Comparison of ENCODE assay signal across 11 cellular contexts in genomic region chr11:79244175-79244804, GRCh38.
DNase-seq lines count a peak whose midpoint lies in the region; ATAC-seq and TF ChIP-seq lines count a peak whose summit lies in the region.
"Had no signal": no experiment of that assay in that cellular context is flagged by ENCODE, and none has a peak within 500 bp of the region (broad histone marks: within the 10 kb centered on the region; RNA-seq: fewer than 3 reads in every experiment).

No MANE protein-coding gene starts in this region.

- intact Hi-C loops in breast epithelium (cut with DNase I; ENCODE audit: low total_unique reads) = no loop called here
- intact Hi-C loops in activated T-helper 2 cell treated with anti-CD3 and anti-CD28 coated beads, Interferon-gamma antibody, Interleukin-2, Interleukin-4, amounts not matched to agents 10 μg/mL and 5 μg/mL and 100 μg/mL, durations not matched to agents 14 hours and 24 hours and 36 hours (cut with micrococcal nuclease) = no loop called here

- H3K27me3 ChIP-seq in breast epithelium (no peaks in the 10 kb centered on the region), subcutaneous abdominal adipose tissue (ENCODE audit: control insufficient read depth in 5 of 5, insufficient read depth in 4 of 5, low read length in 5 of 5) (no peaks in the 10 kb centered on the region)

- no peak for TF ChIP-seq CTCF in breast epithelium (IDR thresholded peaks at IDR 0.05)

- no peaks in the 10 kb centered on the region for H3K4me1 ChIP-seq in breast epithelium
- H3K4me1 ChIP-seq in subcutaneous abdominal adipose tissue (ENCODE audit: control insufficient read depth in 5 of 5, insufficient read depth in 5 of 5, low read length in 5 of 5) = peaks cover 4 to 29% (median 23%) of the 10 kb centered on the region in 5 donors

- H3K9me3 ChIP-seq in breast epithelium (no peaks in the 10 kb centered on the region), subcutaneous abdominal adipose tissue (ENCODE audit: control insufficient read depth in 5 of 5, low read length in 5 of 5) (no peaks in the 10 kb centered on the region)

- ATAC-seq in GM21528 (IDR thresholded peaks at IDR 0.05; ENCODE audit: low FRiP score, unreplicated experiment) (no peak), GM19324 (IDR thresholded peaks at IDR 0.05; ENCODE audit: low FRiP score, unreplicated experiment) (no peak)
- ATAC-seq: activated T-cell treated with anti-CD3 and anti-CD28 coated beads, Interleukin-2, amount 50 U/mL, for 72 hours had no signal

- peak overlapping the region; percentile 22 to 79 for H3K27ac ChIP-seq in breast epithelium
- peak overlapping the region; percentile 46 for H3K27ac ChIP-seq in subcutaneous abdominal adipose tissue (ENCODE audit: low read depth, low read length)

- no peaks in the 10 kb centered on the region for H3K36me3 ChIP-seq in breast epithelium
- no peaks in the 10 kb centered on the region for H3K36me3 ChIP-seq in subcutaneous abdominal adipose tissue (ENCODE audit: control insufficient read depth in 5 of 5, insufficient read depth in 5 of 5, low read length in 5 of 5)

- no peak overlapping the region for H3K27ac Mint-ChIP-seq in activated T-helper 2 cell treated with anti-CD3 and anti-CD28 coated beads, Interferon-gamma antibody, Interleukin-2, Interleukin-4, amounts not matched to agents 10 μg/mL and 5 μg/mL and 100 μg/mL, durations not matched to agents 14 hours and 24 hours and 36 hours
- H3K27ac Mint-ChIP-seq: activated T-cell treated with anti-CD3 and anti-CD28 coated beads, Interleukin-2, amount 50 U/mL, for 72 hours had no signal

- H3K4me3 ChIP-seq in breast epithelium (no peak overlapping the region), subcutaneous abdominal adipose tissue (ENCODE audit: low read depth in 1 of 5, low read length in 5 of 5) (peak overlapping the region in 1 of 5 donors; percentile 18)

- no peaks in the 10 kb centered on the region for H3K4me1 Mint-ChIP-seq in activated T-helper 2 cell treated with anti-CD3 and anti-CD28 coated beads, Interferon-gamma antibody, Interleukin-2, Interleukin-4, amounts not matched to agents 10 μg/mL and 5 μg/mL and 100 μg/mL, durations not matched to agents 14 hours and 24 hours and 36 hours (ENCODE audit: low read depth)

- H3K9me3 Mint-ChIP-seq in activated T-helper 2 cell treated with anti-CD3 and anti-CD28 coated beads, Interferon-gamma antibody, Interleukin-2, Interleukin-4, amounts not matched to agents 10 μg/mL and 5 μg/mL and 100 μg/mL, durations not matched to agents 14 hours and 24 hours and 36 hours = no peaks in the 10 kb centered on the region
- H3K9me3 Mint-ChIP-seq: activated T-cell treated with anti-CD3 and anti-CD28 coated beads, Interleukin-2, amount 50 U/mL, for 72 hours had no signal

- no peak overlapping the region for H3K4me3 Mint-ChIP-seq in activated T-helper 2 cell treated with anti-CD3 and anti-CD28 coated beads, Interferon-gamma antibody, Interleukin-2, Interleukin-4, amounts not matched to agents 10 μg/mL and 5 μg/mL and 100 μg/mL, durations not matched to agents 14 hours and 24 hours and 36 hours (ENCODE audit: low read depth)
- H3K4me3 Mint-ChIP-seq: activated T-cell treated with anti-CD3 and anti-CD28 coated beads, Interleukin-2, amount 50 U/mL, for 72 hours had no signal

- no peaks in the 10 kb centered on the region for H3K27me3 Mint-ChIP-seq in activated T-helper 2 cell treated with anti-CD3 and anti-CD28 coated beads, Interferon-gamma antibody, Interleukin-2, Interleukin-4, amounts not matched to agents 10 μg/mL and 5 μg/mL and 100 μg/mL, durations not matched to agents 14 hours and 24 hours and 36 hours (ENCODE audit: low read depth)

- H3K36me3 Mint-ChIP-seq in activated T-helper 2 cell treated with anti-CD3 and anti-CD28 coated beads, Interferon-gamma antibody, Interleukin-2, Interleukin-4, amounts not matched to agents 10 μg/mL and 5 μg/mL and 100 μg/mL, durations not matched to agents 14 hours and 24 hours and 36 hours (ENCODE audit: low read depth) = no peaks in the 10 kb centered on the region

- H3K9ac ChIP-seq in subcutaneous abdominal adipose tissue (ENCODE audit: low read length in 5 of 5) = peak overlapping the region in 1 of 5 donors; percentile 10

- no peak for TF ChIP-seq POLR2A in breast epithelium (IDR thresholded peaks at IDR 0.05)

- DNase-seq in HT1080 (ENCODE audit: low read depth) (peak; percentile 94), breast epithelium (ENCODE audit: low spot score in 2 of 2) (no peak), iris pigment epithelial cell (ENCODE audit: low read depth) (peak; percentile 94), UCSD-AML1 (lab: John Stamatoyannopoulos, UW; ENCODE audit: unreplicated experiment) (no peak)
- DNase-seq in activated T-helper 2 cell treated with anti-CD3 and anti-CD28 coated beads, Interferon-gamma antibody, Interleukin-2, Interleukin-4, amounts not matched to agents 10 μg/mL and 5 μg/mL and 100 μg/mL, durations not matched to agents 14 hours and 24 hours and 36 hours (ENCODE audit: low spot score) = no peak
- DNase-seq: activated T-cell treated with anti-CD3 and anti-CD28 coated beads, Interleukin-2, amount 50 U/mL, for 72 hours; head of caudate nucleus; NCI-H345 had no signal

Comparison
In these comparisons a context has a peak if more than half of its experiments do, and no peak if none do; other contexts are left out.
1. DNase-seq: peak in HT1080 (single experiment) and iris pigment epithelial cell (single experiment); none in breast epithelium (0 of 2), activated T-helper 2 cell treated with anti-CD3 and anti-CD28 coated beads, Interferon-gamma antibody, Interleukin-2, Interleukin-4, amounts not matched to agents 10 μg/mL and 5 μg/mL and 100 μg/mL, durations not matched to agents 14 hours and 24 hours and 36 hours (single experiment) and UCSD-AML1 (single experiment).